ENCODE assay signal across 1 cellular context in the genomic region with DNA sequence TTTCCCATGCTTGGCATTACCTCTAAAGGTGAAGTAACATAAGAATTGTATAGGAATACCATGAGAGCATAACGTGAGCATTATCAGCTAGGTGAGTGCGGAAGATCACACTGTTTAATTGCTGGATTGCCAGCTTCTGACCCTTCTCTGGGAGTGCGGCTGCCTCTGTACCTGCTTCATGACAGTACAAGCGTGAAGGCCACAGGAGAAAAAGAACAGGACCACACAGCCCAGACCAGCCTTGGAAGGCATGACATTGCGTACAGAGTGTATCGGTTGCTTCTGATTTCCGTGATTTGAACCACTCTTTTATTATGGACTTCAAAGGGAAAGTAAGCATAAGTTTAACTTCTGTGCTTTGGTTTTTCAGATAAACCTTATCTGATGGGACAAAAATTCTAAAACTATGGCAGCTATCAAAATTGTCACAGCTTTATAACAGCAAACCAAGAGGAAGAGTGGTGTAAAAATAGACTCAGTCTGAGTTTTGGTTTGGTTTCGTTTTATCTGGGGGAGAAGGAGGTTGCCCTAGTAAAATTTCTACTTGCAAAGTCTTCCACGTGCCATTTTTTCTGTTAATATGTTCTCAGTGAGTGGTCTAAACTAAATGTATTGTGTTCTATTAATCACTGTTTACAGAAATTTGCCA.
TF ChIP-seq lines count a peak whose summit lies in the region.

No MANE protein-coding gene starts in this region.

TF ChIP-seq in IMR-90, 13 proteins besides CTCF, POLR2A, EP300 and RAD21:
- TF ChIP-seq MXI1 (IDR thresholded peaks at IDR 0.05; ENCODE audit: borderline replicate concordance, low read depth, low read length) (no peak), CEBPB (IDR thresholded peaks at IDR 0.05; ENCODE audit: low read depth, low read length) (no peak), SMC3 (IDR thresholded peaks at IDR 0.05; ENCODE audit: low read depth, low read length) (no peak), BHLHE40 (IDR thresholded peaks at IDR 0.05; ENCODE audit: low read depth, low read length) (no peak), MAFK (IDR thresholded peaks at IDR 0.05; ENCODE audit: low read depth, low read length) (no peak), CHD1 (IDR thresholded peaks at IDR 0.05; ENCODE audit: low read depth, low read length) (no peak), NFE2L2 (IDR thresholded peaks at IDR 0.05; ENCODE audit: low read depth, low read length) (no peak), FOS (IDR thresholded peaks at IDR 0.05; ENCODE audit: low read depth, low read length) (no peak), MAZ (IDR thresholded peaks at IDR 0.05; ENCODE audit: borderline replicate concordance, low read depth, low read length) (no peak), RFX5 (IDR thresholded peaks at IDR 0.05; ENCODE audit: low read depth, low read length) (no peak), RCOR1 (IDR thresholded peaks at IDR 0.05; ENCODE audit: insufficient replicate concordance, low read length) (no peak)
- TF ChIP-seq, protein P1, sequence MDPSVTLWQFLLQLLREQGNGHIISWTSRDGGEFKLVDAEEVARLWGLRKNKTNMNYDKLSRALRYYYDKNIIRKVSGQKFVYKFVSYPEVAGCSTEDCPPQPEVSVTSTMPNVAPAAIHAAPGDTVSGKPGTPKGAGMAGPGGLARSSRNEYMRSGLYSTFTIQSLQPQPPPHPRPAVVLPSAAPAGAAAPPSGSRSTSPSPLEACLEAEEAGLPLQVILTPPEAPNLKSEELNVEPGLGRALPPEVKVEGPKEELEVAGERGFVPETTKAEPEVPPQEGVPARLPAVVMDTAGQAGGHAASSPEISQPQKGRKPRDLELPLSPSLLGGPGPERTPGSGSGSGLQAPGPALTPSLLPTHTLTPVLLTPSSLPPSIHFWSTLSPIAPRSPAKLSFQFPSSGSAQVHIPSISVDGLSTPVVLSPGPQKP (IDR thresholded peaks at IDR 0.05; ENCODE audit: borderline replicate concordance, low read depth, low read length), result no peak
- TF ChIP-seq, protein P2, sequence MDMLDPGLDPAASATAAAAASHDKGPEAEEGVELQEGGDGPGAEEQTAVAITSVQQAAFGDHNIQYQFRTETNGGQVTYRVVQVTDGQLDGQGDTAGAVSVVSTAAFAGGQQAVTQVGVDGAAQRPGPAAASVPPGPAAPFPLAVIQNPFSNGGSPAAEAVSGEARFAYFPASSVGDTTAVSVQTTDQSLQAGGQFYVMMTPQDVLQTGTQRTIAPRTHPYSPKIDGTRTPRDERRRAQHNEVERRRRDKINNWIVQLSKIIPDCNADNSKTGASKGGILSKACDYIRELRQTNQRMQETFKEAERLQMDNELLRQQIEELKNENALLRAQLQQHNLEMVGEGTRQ (IDR thresholded peaks at IDR 0.05; ENCODE audit: low read depth, low read length), result no peak
